In the genomic region with DNA sequence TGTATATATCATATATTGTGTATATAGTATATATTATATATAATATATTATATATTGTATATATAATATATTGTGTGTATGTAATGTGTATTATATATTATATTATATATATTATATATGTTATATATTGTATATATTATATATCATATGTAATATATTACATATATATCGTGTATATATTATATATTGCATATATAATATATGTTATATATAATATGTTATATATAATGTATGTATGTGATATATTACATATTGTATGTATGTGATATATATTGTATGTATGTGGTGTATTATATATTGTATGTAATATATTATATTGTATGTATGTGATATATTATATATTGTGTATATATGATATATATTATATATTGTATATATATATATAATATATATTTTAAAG, we compare ENCODE assay signal across 22 cellular contexts. TPM values are rescaled to one million over a fixed set of nuclear protein-coding genes. Genes with fewer than 3 reads are reported as not detected.
DNase-seq lines count a peak whose midpoint lies in the region; FAIRE-seq and TF ChIP-seq lines count a peak whose summit lies in the region.
"Had no signal": no experiment of that assay in that cellular context is flagged by ENCODE, and none has a peak within 500 bp of the region (broad histone marks: within the 10 kb centered on the region; RNA-seq: fewer than 3 reads in every experiment).

No MANE protein-coding gene starts in this region.

- intact Hi-C loops in Calu3 (cut with micrococcal nuclease; ENCODE audit: unreplicated experiment) = loop anchor here (1.0 to 2.0 kb wide), 2 partner anchors 277 to 328 kb away; no protein-coding TSS in a partner anchor

- H3K27me3 Mint-ChIP-seq in Calu3 (ENCODE audit: unreplicated experiment) = no peaks in the 10 kb centered on the region
- H3K27me3 Mint-ChIP-seq: B cell; CD4-positive, CD25-positive, alpha-beta regulatory T cell had no signal

- H3K9me3 ChIP-seq in small intestine (ENCODE audit: control insufficient read depth, low read depth) = no peaks in the 10 kb centered on the region
- H3K9me3 ChIP-seq: BLaER1, Caco-2 had no signal

- H3K4me3 Mint-ChIP-seq in Calu3 (ENCODE audit: low read depth, unreplicated experiment) = no peak overlapping the region
- H3K4me3 Mint-ChIP-seq: B cell; CD8-positive, alpha-beta T cell; H9 had no signal

- DNase-seq in Calu3 (no peak), RCC 7860 (ENCODE audit: low spot score) (no peak), frontal cortex (ENCODE audit: low spot score in 2 of 2) (no peak), small intestine (no peak), NCI-H1436 (lab: John Stamatoyannopoulos, UW) (no peak), H54 (ENCODE audit: insufficient read length, low spot score) (no peak)
- no peak for DNase-seq in stimulated activated CD4-positive, alpha-beta T cell treated with anti-CD3 and anti-CD28 coated beads, Interleukin-2, amount 100 ng/mL, for 24 hours
- DNase-seq: Caco-2; CD4-positive, CD25-positive, alpha-beta regulatory T cell; CD8-positive, alpha-beta T cell; DND-41; GDM1; H9 had no signal

- H3K4me1 Mint-ChIP-seq in Calu3 (ENCODE audit: low read depth, unreplicated experiment) = no peaks in the 10 kb centered on the region
- H3K4me1 Mint-ChIP-seq: B cell, H9 had no signal

- no peak overlapping the region for H3K4me3 ChIP-seq in small intestine (ENCODE audit: low read depth in 1 of 2, low read length in 2 of 2)
- H3K4me3 ChIP-seq: BLaER1, GM12878, GM23248 had no signal

- no peaks in the 10 kb centered on the region for H3K27me3 ChIP-seq in small intestine (ENCODE audit: control insufficient read depth in 2 of 2, insufficient read depth in 2 of 2, low read length in 2 of 2)
- H3K27me3 ChIP-seq: BLaER1 had no signal

- BruUV-seq in Calu3 (replicated peaks; lab: Mats Ljungman, UMichigan) = no TSS peak

- no peaks in the 10 kb centered on the region for H3K4me1 ChIP-seq in small intestine (ENCODE audit: control insufficient read depth in 2 of 2, insufficient read depth in 1 of 2, low read depth in 1 of 2, low read length in 1 of 2)
- H3K4me1 ChIP-seq: BLaER1, Caco-2 had no signal

- H3K36me3 Mint-ChIP-seq in Calu3 (ENCODE audit: insufficient read depth, unreplicated experiment) = no peaks in the 10 kb centered on the region
- H3K36me3 Mint-ChIP-seq: CD4-positive, CD25-positive, alpha-beta regulatory T cell; CD8-positive, alpha-beta T cell had no signal

- no peak for TF ChIP-seq CTCF in Calu3 (IDR thresholded peaks at IDR 0.05; ENCODE audit: unreplicated experiment)

- no peak overlapping the region for H3K27ac ChIP-seq in small intestine (ENCODE audit: low read depth in 1 of 2, low read length in 1 of 2)
- H3K27ac ChIP-seq: BLaER1, C4-2B, GM23248 had no signal

- FAIRE-seq in RCC 7860 (lab: Jason Lieb, UNC) (peak; percentile 97), frontal cortex (lab: Jason Lieb, UNC) (peak; percentile 99), small intestine (lab: Jason Lieb, UNC) (peak; percentile 99), H54 (lab: Jason Lieb, UNC) (no peak)
- FAIRE-seq: D721Med, GM12878, GM19239, H1 had no signal

- peak overlapping the region; percentile 54 for H3K27ac Mint-ChIP-seq in Calu3 (ENCODE audit: unreplicated experiment)
- H3K27ac Mint-ChIP-seq: B cell; CD4-positive, CD25-positive, alpha-beta regulatory T cell; CD8-positive, alpha-beta T cell; H9 had no signal

- H3K36me3 ChIP-seq in small intestine (ENCODE audit: control insufficient read depth in 2 of 2, insufficient read depth in 2 of 2, low read length in 2 of 2) = no peaks in the 10 kb centered on the region
- H3K36me3 ChIP-seq: BLaER1 had no signal

- WGBS in small intestine, 3 donors = 32 to 44% (median 38%) methylated on average over 1 of the region's 1 CpG

- no peaks in the 10 kb centered on the region for H3K9me3 Mint-ChIP-seq in Calu3 (ENCODE audit: low read depth, unreplicated experiment)
- H3K9me3 Mint-ChIP-seq: CD4-positive, CD25-positive, alpha-beta regulatory T cell; CD8-positive, alpha-beta T cell had no signal

- no peak for TF ChIP-seq POLR2A in H54 (IDR thresholded peaks at IDR 0.05; ENCODE audit: low read depth, low read length)

- CTCF ChIA-PET in Calu3 (lab: Charles Lee) = interaction anchor here (0.7 to 1.6 kb wide), 3 partner anchors 35 to 277 kb away, joined by 3 to 6 read pairs (median 3); no protein-coding TSS in a partner anchor

RNA-seq across cellular contexts. Expression of a gene that starts 30.5 kb away (rescaled TPM):
- total RNA-seq in Calu3 (2022) = 0.42 and 0.68 TPM in 2 replicates
- 0.82 TPM for total RNA-seq in frontal cortex
- under 1 TPM in 1 of 3 donors, not detected in 2; 0.25 TPM for polyA plus RNA-seq in small intestine
- total RNA-seq: A172; Caco-2; CD4-positive, CD25-positive, alpha-beta regulatory T cell; CD8-positive, alpha-beta T cell; GM23248; H9 had no signal
